In genomic region chr7:41047192-41047591, GRCh38 we compare ENCODE assay signal across 1 cellular context.
TF ChIP-seq lines count a peak whose summit lies in the region.

No MANE protein-coding gene starts in this region.

TF ChIP-seq in GM12878, 131 proteins besides CTCF, POLR2A, EP300 and RAD21 (continued from another document):
- TF ChIP-seq ATF2 (IDR thresholded peaks at IDR 0.05; ENCODE audit: low read length) (no peak), NR2C2 (IDR thresholded peaks at IDR 0.05; ENCODE audit: borderline replicate concordance, control insufficient read depth, insufficient read length, low read depth) (no peak), ZBTB4 (CRISPR knock-in tag; IDR thresholded peaks at IDR 0.05) (no peak)
TF ChIP-seq in GM12878: peak in this region for 0.
